In the genomic region with DNA sequence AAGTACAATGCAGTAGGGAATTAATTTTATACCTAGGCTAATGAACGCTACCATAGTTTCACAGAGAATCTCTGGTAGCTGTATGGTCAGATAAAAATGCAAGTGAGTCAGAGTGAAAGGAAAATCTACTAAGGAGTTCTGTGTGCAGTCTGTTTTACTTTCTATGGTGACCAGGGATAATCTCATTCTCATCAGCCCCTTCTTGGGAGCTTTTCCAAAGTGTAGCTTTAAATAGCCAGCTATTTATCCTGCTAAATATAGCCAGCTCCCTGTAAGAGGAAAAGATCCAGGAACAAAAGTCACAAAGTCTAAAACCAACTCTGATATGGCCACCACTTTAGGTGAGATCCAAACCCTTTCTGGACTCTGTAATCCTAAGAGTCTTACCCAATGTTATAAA, we compare ENCODE assay signal across 24 cellular contexts.
DNase-seq lines count a peak whose midpoint lies in the region; ATAC-seq, FAIRE-seq and TF ChIP-seq lines count a peak whose summit lies in the region.
"Had no signal": no experiment of that assay in that cellular context is flagged by ENCODE, and none has a peak within 500 bp of the region (broad histone marks: within the 10 kb centered on the region; RNA-seq: fewer than 3 reads in every experiment).

No MANE protein-coding gene starts in this region.

- no peak for TF ChIP-seq POLR2A in gastroesophageal sphincter (IDR thresholded peaks at IDR 0.05)

- H3K4me3 ChIP-seq in gastroesophageal sphincter (no peak overlapping the region), osteoblast (ENCODE audit: insufficient read depth, low read length) (no peak overlapping the region), PC-3 (ENCODE audit: low read length) (no peak overlapping the region)
- H3K4me3 ChIP-seq: SK-N-MC, suprapubic skin had no signal

- ATAC-seq in SK-N-SH treated with all-trans-retinoic acid at 6 μM for 48 hours = peak; percentile 38; the same call in 2 of the 3 replicates
- no peak for ATAC-seq in gastroesophageal sphincter
- ATAC-seq in PC-3 = no peak
- ATAC-seq: activated CD8-positive, alpha-beta memory T cell treated with anti-CD3 and anti-CD28 coated beads, Interleukin-2, amount 10 ng/mL, durations not matched to agents 7 days and 5 days; esophagus mucosa; Panc1 had no signal

- no peaks in the 10 kb centered on the region for H3K9me2 ChIP-seq in PC-3 (replicated peaks; ENCODE audit: low read length)

- H3K4me1 ChIP-seq in gastroesophageal sphincter = peaks cover 0 to 14% (median 3%) of the 10 kb centered on the region in 3 donors
- no peaks in the 10 kb centered on the region for H3K4me1 ChIP-seq in osteoblast (ENCODE audit: insufficient read depth, low read length)
- H3K4me1 ChIP-seq in PC-3 (ENCODE audit: insufficient read depth, low read length) = peaks cover 2% of the 10 kb centered on the region; the same call in 1 of the 2 replicates
- H3K4me1 ChIP-seq: suprapubic skin had no signal

- no peaks in the 10 kb centered on the region for H3K9me3 ChIP-seq in gastroesophageal sphincter
- H3K9me3 ChIP-seq in osteoblast (ENCODE audit: low read depth, low read length) = no peaks in the 10 kb centered on the region
- H3K9me3 ChIP-seq in PC-3 (ENCODE audit: low read length) = no peaks in the 10 kb centered on the region
- H3K9me3 ChIP-seq: suprapubic skin had no signal

- no peaks in the 10 kb centered on the region for H3K79me2 ChIP-seq in osteoblast (ENCODE audit: insufficient read depth, low read length)
- H3K79me2 ChIP-seq in PC-3 (ENCODE audit: low read length) = no peaks in the 10 kb centered on the region

- peak overlapping the region; percentile 42 for H2AFZ ChIP-seq in osteoblast (ENCODE audit: low read length)
- no peak overlapping the region for H2AFZ ChIP-seq in PC-3 (ENCODE audit: low read length)

- CTCF ChIA-PET in PC-3 (lab: Charles Lee) = no interaction called here

- TF ChIP-seq CTCF in gastroesophageal sphincter (IDR thresholded peaks at IDR 0.05) (no peak), osteoblast (IDR thresholded peaks at IDR 0.05; ENCODE audit: extremely low read depth, low read depth, low read length) (no peak), D721Med (IDR thresholded peaks at IDR 0.05; ENCODE audit: insufficient read depth, missing control alignments) (no peak), PC-3 (conservative IDR thresholded peaks at IDR 0.05; ENCODE audit: low read depth, low read length) (no peak)

- H3F3A ChIP-seq in PC-3 (ENCODE audit: low read length, unreplicated experiment) = no peaks in the 10 kb centered on the region

- FAIRE-seq in D721Med (lab: Jason Lieb, UNC) = no peak

- intact Hi-C loops in PC-3 (cut with micrococcal nuclease) = no loop called here

- H3K4me2 ChIP-seq in osteoblast (ENCODE audit: insufficient read depth, low read length) (peak overlapping the region; percentile 4), PC-3 (ENCODE audit: low read length) (no peak overlapping the region)

- H3K27ac ChIP-seq in gastroesophageal sphincter = peak overlapping the region; percentile 53 to 77 (median 70)
- H3K27ac ChIP-seq in osteoblast (ENCODE audit: low read depth, low read length) = no peak overlapping the region
- no peak overlapping the region for H3K27ac ChIP-seq in PC-3 (ENCODE audit: low read length)
- H3K27ac ChIP-seq: HL-60, SK-N-MC, suprapubic skin had no signal

- TF ChIP-seq EP300 in gastroesophageal sphincter (IDR thresholded peaks at IDR 0.05) = no peak

- H3K27me3 ChIP-seq in gastroesophageal sphincter (no peaks in the 10 kb centered on the region), osteoblast (ENCODE audit: insufficient read depth, low read length) (no peaks in the 10 kb centered on the region), PC-3 (ENCODE audit: low read length) (no peaks in the 10 kb centered on the region)
- H3K27me3 ChIP-seq: suprapubic skin had no signal

- DNase-seq in AG08396 (ENCODE audit: low spot score) (peak; percentile 8), osteoblast (ENCODE audit: insufficient read length, low spot score, missing footprints) (peak; percentile 38), globus pallidus (ENCODE audit: low spot score) (no peak), NCI-H2227 (lab: John Stamatoyannopoulos, UW; ENCODE audit: unreplicated experiment) (no peak), D721Med (ENCODE audit: insufficient read length, low spot score) (no peak), PC-3 (no peak)
- DNase-seq: activated CD4-positive, CD25-positive, alpha-beta regulatory T cell treated with anti-CD3 and anti-CD28 coated beads, Interleukin-2, amount 50 U/mL, for 72 hours; activated CD8-positive, alpha-beta memory T cell treated with anti-CD3 and anti-CD28 coated beads, Interleukin-2, amount 10 ng/mL, durations not matched to agents 7 days and 5 days; caudate nucleus; CD4-positive, alpha-beta memory T cell; effector CD4-positive, alpha-beta T cell; MM.1S; NCI-H1694; NCI-H345; nephron progenitor cell; posterior cingulate gyrus; T1000 had no signal

- no peak overlapping the region for H3K9ac ChIP-seq in PC-3 (ENCODE audit: low read length)

- H3K36me3 ChIP-seq in gastroesophageal sphincter = peaks cover 0 to 6% of the 10 kb centered on the region in 2 donors
- H3K36me3 ChIP-seq in osteoblast (ENCODE audit: insufficient read depth, low read length) = no peaks in the 10 kb centered on the region
- no peaks in the 10 kb centered on the region for H3K36me3 ChIP-seq in PC-3 (ENCODE audit: low read depth, low read length)

- BruUV-seq in PC-3 (replicated peaks; lab: Mats Ljungman, UMichigan) = no TSS peak

- 42 to 50% methylated on average over 1 of the region's 1 CpG for WGBS in gastroesophageal sphincter (ENCODE audit: low coverage in 1 of 2), 2 donors

- H4K20me1 ChIP-seq in osteoblast (ENCODE audit: insufficient read depth, low read length) (no peaks in the 10 kb centered on the region), PC-3 (ENCODE audit: low read length) (no peaks in the 10 kb centered on the region)

- POLR2A ChIA-PET in PC-3 (lab: Charles Lee; ENCODE audit: unreplicated experiment) = no interaction called here

TF ChIP-seq in SK-N-SH treated with all-trans-retinoic acid at 6 μM for 48 hours, 23 proteins besides CTCF, POLR2A, EP300 and RAD21:
- no peak for TF ChIP-seq ZFP3 (CRISPR knock-in tag; IDR thresholded peaks at IDR 0.05)
- no peak for TF ChIP-seq SNAI2 (CRISPR knock-in tag; IDR thresholded peaks at IDR 0.05)
- no peak for TF ChIP-seq BACH2 (CRISPR knock-in tag; IDR thresholded peaks at IDR 0.05; ENCODE audit: borderline replicate concordance)

Comparison
In these comparisons a context has a peak if more than half of its experiments do, and no peak if none do; other contexts are left out.
1. DNase-seq: peak in AG08396 (single experiment) and osteoblast (single experiment); none in globus pallidus (single experiment), NCI-H2227 (single experiment), D721Med (single experiment) and PC-3 (single experiment).
2. H3K27ac ChIP-seq: peak in gastroesophageal sphincter (4 of 4); none in osteoblast (single experiment) and PC-3 (single experiment).